16 cellular contexts compared by ENCODE assay signal in genomic region chr9:36188212-36188611, GRCh38. TPM values are rescaled to one million over a fixed set of nuclear protein-coding genes. Genes with fewer than 3 reads are reported as not detected.
DNase-seq lines count a peak whose midpoint lies in the region; ATAC-seq and TF ChIP-seq lines count a peak whose summit lies in the region.
"Had no signal": no experiment of that assay in that cellular context is flagged by ENCODE, and none has a peak within 500 bp of the region (broad histone marks: within the 10 kb centered on the region; RNA-seq: fewer than 3 reads in every experiment).

No MANE protein-coding gene starts in this region.

- no peak for TF ChIP-seq CTCF in activated CD8-positive, alpha-beta T cell treated with anti-CD3 and anti-CD28 coated beads for 36 hours (IDR thresholded peaks at IDR 0.05)
- no peak for TF ChIP-seq CTCF in endothelial cell (IDR thresholded peaks at IDR 0.05; ENCODE audit: unreplicated experiment)
- no peak for TF ChIP-seq CTCF in type B pancreatic cell (conservative IDR thresholded peaks at IDR 0.05)
- no peak for TF ChIP-seq CTCF in glutamatergic neuron (IDR thresholded peaks at IDR 0.05; ENCODE audit: partially characterized antibody, unreplicated experiment)

- H3K27ac Mint-ChIP-seq in activated CD8-positive, alpha-beta T cell treated with anti-CD3 and anti-CD28 coated beads, Interleukin-2, amount 10 ng/mL, durations not matched to agents 7 days and 5 days = peak overlapping the region; percentile 37
- H3K27ac Mint-ChIP-seq in activated CD8-positive, alpha-beta T cell treated with anti-CD3 and anti-CD28 coated beads for 36 hours = no peak overlapping the region
- peak overlapping the region; percentile 20 for H3K27ac Mint-ChIP-seq in endothelial cell (ENCODE audit: unreplicated experiment)
- H3K27ac Mint-ChIP-seq in natural killer cell treated with Interleukin-12 subunit alpha and Interleukin-12 subunit beta and Interleukin-15 and Interleukin-18, amount 100 ng/mL, for 72 hours = peak overlapping the region; percentile 53 to 96
- peak overlapping the region; percentile 6 for H3K27ac Mint-ChIP-seq in type B pancreatic cell
- H3K27ac Mint-ChIP-seq in glutamatergic neuron (ENCODE audit: unreplicated experiment) = no peak overlapping the region
- H3K27ac Mint-ChIP-seq: CD8-positive, alpha-beta T cell; GM23338 had no signal

- H3K4me3 Mint-ChIP-seq in activated CD8-positive, alpha-beta T cell treated with anti-CD3 and anti-CD28 coated beads, Interleukin-2, amount 10 ng/mL, durations not matched to agents 7 days and 5 days = no peak overlapping the region
- H3K4me3 Mint-ChIP-seq in activated CD8-positive, alpha-beta T cell treated with anti-CD3 and anti-CD28 coated beads for 36 hours = no peak overlapping the region
- H3K4me3 Mint-ChIP-seq in endothelial cell (ENCODE audit: unreplicated experiment) = no peak overlapping the region
- peak overlapping the region; percentile 9 for H3K4me3 Mint-ChIP-seq in natural killer cell treated with Interleukin-12 subunit alpha and Interleukin-12 subunit beta and Interleukin-15 and Interleukin-18, amount 100 ng/mL, for 72 hours
- no peak overlapping the region for H3K4me3 Mint-ChIP-seq in type B pancreatic cell
- no peak overlapping the region for H3K4me3 Mint-ChIP-seq in glutamatergic neuron (ENCODE audit: unreplicated experiment)
- H3K4me3 Mint-ChIP-seq: CD14-positive monocyte; CD8-positive, alpha-beta T cell; GM23338 had no signal

- no peak for ATAC-seq in activated CD8-positive, alpha-beta T cell treated with anti-CD3 and anti-CD28 coated beads, Interleukin-2, amount 10 ng/mL, durations not matched to agents 7 days and 5 days
- no peak for ATAC-seq in activated CD8-positive, alpha-beta T cell treated with anti-CD3 and anti-CD28 coated beads for 36 hours
- ATAC-seq in natural killer cell treated with Interleukin-12 subunit alpha and Interleukin-12 subunit beta and Interleukin-15 and Interleukin-18, amount 100 ng/mL, for 72 hours = no peak
- ATAC-seq: CD8-positive, alpha-beta T cell; GM23338 had no signal

- H3K27me3 Mint-ChIP-seq in activated CD8-positive, alpha-beta T cell treated with anti-CD3 and anti-CD28 coated beads, Interleukin-2, amount 10 ng/mL, durations not matched to agents 7 days and 5 days (ENCODE audit: low read depth) = peaks cover 8% of the 10 kb centered on the region
- H3K27me3 Mint-ChIP-seq in activated CD8-positive, alpha-beta T cell treated with anti-CD3 and anti-CD28 coated beads for 36 hours = no peaks in the 10 kb centered on the region
- H3K27me3 Mint-ChIP-seq in endothelial cell (ENCODE audit: unreplicated experiment) (peaks cover 21% of the 10 kb centered on the region), type B pancreatic cell (peaks cover 14% of the 10 kb centered on the region), glutamatergic neuron (ENCODE audit: unreplicated experiment) (peaks cover 3% of the 10 kb centered on the region)
- no peaks in the 10 kb centered on the region for H3K27me3 Mint-ChIP-seq in natural killer cell treated with Interleukin-12 subunit alpha and Interleukin-12 subunit beta and Interleukin-15 and Interleukin-18, amount 100 ng/mL, for 72 hours

- intact Hi-C loops in activated CD8-positive, alpha-beta T cell treated with anti-CD3 and anti-CD28 coated beads for 36 hours (cut with micrococcal nuclease) = no loop called here

- POLR2A ChIA-PET in activated CD8-positive, alpha-beta T cell treated with anti-CD3 and anti-CD28 coated beads, Interleukin-2, amount 10 ng/mL, durations not matched to agents 7 days and 5 days (lab: Charles Lee) = interaction anchor here (4.2 kb wide), 1 partner anchor 44 kb away, joined by 26 read pairs; no protein-coding TSS in a partner anchor
- POLR2A ChIA-PET in activated CD8-positive, alpha-beta T cell treated with anti-CD3 and anti-CD28 coated beads for 36 hours (lab: Charles Lee) = no interaction called here

- H3K9me3 Mint-ChIP-seq in activated CD8-positive, alpha-beta T cell treated with anti-CD3 and anti-CD28 coated beads, Interleukin-2, amount 10 ng/mL, durations not matched to agents 7 days and 5 days (ENCODE audit: insufficient read depth) = no peaks in the 10 kb centered on the region
- H3K9me3 Mint-ChIP-seq in activated CD8-positive, alpha-beta T cell treated with anti-CD3 and anti-CD28 coated beads for 36 hours = no peaks in the 10 kb centered on the region
- no peaks in the 10 kb centered on the region for H3K9me3 Mint-ChIP-seq in endothelial cell (ENCODE audit: unreplicated experiment)
- no peaks in the 10 kb centered on the region for H3K9me3 Mint-ChIP-seq in natural killer cell treated with Interleukin-12 subunit alpha and Interleukin-12 subunit beta and Interleukin-15 and Interleukin-18, amount 100 ng/mL, for 72 hours
- H3K9me3 Mint-ChIP-seq in type B pancreatic cell = no peaks in the 10 kb centered on the region
- no peaks in the 10 kb centered on the region for H3K9me3 Mint-ChIP-seq in glutamatergic neuron (ENCODE audit: unreplicated experiment)
- H3K9me3 Mint-ChIP-seq: CD8-positive, alpha-beta T cell; GM23338 had no signal

- CTCF ChIA-PET in activated CD8-positive, alpha-beta T cell treated with anti-CD3 and anti-CD28 coated beads, Interleukin-2, amount 10 ng/mL, durations not matched to agents 7 days and 5 days (lab: Charles Lee) = interaction anchor here (2.6 to 6.3 kb wide), 3 partner anchors 21 to 141 kb away, joined by 15 to 71 read pairs (median 25); partner anchors contain the start of gene CCIN
- CTCF ChIA-PET in activated CD8-positive, alpha-beta T cell treated with anti-CD3 and anti-CD28 coated beads for 36 hours (lab: Charles Lee) = interaction anchor here (0.9 to 1.7 kb wide), 2 partner anchors 22 to 85 kb away, joined by 3 to 10 read pairs; no protein-coding TSS in a partner anchor

- no peak for DNase-seq in activated CD8-positive, alpha-beta T cell treated with anti-CD3 and anti-CD28 coated beads, Interleukin-2, amount 10 ng/mL, durations not matched to agents 7 days and 5 days
- no peak for DNase-seq in activated CD8-positive, alpha-beta T cell treated with anti-CD3 and anti-CD28 coated beads for 36 hours
- DNase-seq in endothelial cell (ENCODE audit: low spot score) = no peak
- DNase-seq in natural killer cell treated with Interleukin-12 subunit alpha and Interleukin-12 subunit beta and Interleukin-15 and Interleukin-18, amount 100 ng/mL, for 72 hours (ENCODE audit: low spot score) = no peak
- DNase-seq in type B pancreatic cell (ENCODE audit: extremely low spot score, unreplicated experiment) = no peak
- DNase-seq in stimulated activated naive CD4-positive, alpha-beta T cell (lab: John Stamatoyannopoulos, UW) = no peak
- DNase-seq in glutamatergic neuron = no peak
- DNase-seq in SK-N-DZ (ENCODE audit: low spot score) = no peak
- DNase-seq: CD8-positive, alpha-beta T cell; GF-D8; H7 had no signal

- H3K4me1 Mint-ChIP-seq in activated CD8-positive, alpha-beta T cell treated with anti-CD3 and anti-CD28 coated beads, Interleukin-2, amount 10 ng/mL, durations not matched to agents 7 days and 5 days (ENCODE audit: low read depth) = peaks cover 32% of the 10 kb centered on the region
- peaks cover 20% of the 10 kb centered on the region for H3K4me1 Mint-ChIP-seq in activated CD8-positive, alpha-beta T cell treated with anti-CD3 and anti-CD28 coated beads for 36 hours (ENCODE audit: low read depth)
- peaks cover 33% of the 10 kb centered on the region for H3K4me1 Mint-ChIP-seq in endothelial cell (ENCODE audit: unreplicated experiment)
- peaks cover 40 to 48% of the 10 kb centered on the region in 2 donors for H3K4me1 Mint-ChIP-seq in natural killer cell treated with Interleukin-12 subunit alpha and Interleukin-12 subunit beta and Interleukin-15 and Interleukin-18, amount 100 ng/mL, for 72 hours (ENCODE audit: low read depth in 2 of 2)
- peaks cover 22% of the 10 kb centered on the region for H3K4me1 Mint-ChIP-seq in type B pancreatic cell (ENCODE audit: unreplicated experiment)
- peaks cover 16% of the 10 kb centered on the region for H3K4me1 Mint-ChIP-seq in glutamatergic neuron (ENCODE audit: low read depth, unreplicated experiment)

- H3K36me3 Mint-ChIP-seq in activated CD8-positive, alpha-beta T cell treated with anti-CD3 and anti-CD28 coated beads, Interleukin-2, amount 10 ng/mL, durations not matched to agents 7 days and 5 days (ENCODE audit: low read depth) = peaks cover 16% of the 10 kb centered on the region
- H3K36me3 Mint-ChIP-seq in activated CD8-positive, alpha-beta T cell treated with anti-CD3 and anti-CD28 coated beads for 36 hours (ENCODE audit: low read depth) = peaks cover 10% of the 10 kb centered on the region
- H3K36me3 Mint-ChIP-seq in endothelial cell (ENCODE audit: low read depth, unreplicated experiment) = no peaks in the 10 kb centered on the region
- peaks cover 7% of the 10 kb centered on the region for H3K36me3 Mint-ChIP-seq in natural killer cell treated with Interleukin-12 subunit alpha and Interleukin-12 subunit beta and Interleukin-15 and Interleukin-18, amount 100 ng/mL, for 72 hours
- H3K36me3 Mint-ChIP-seq in type B pancreatic cell = no peaks in the 10 kb centered on the region
- no peaks in the 10 kb centered on the region for H3K36me3 Mint-ChIP-seq in glutamatergic neuron (ENCODE audit: unreplicated experiment)
- H3K36me3 Mint-ChIP-seq: CD14-positive monocyte had no signal

RNA-seq across cellular contexts. Expression of gene CLTA, which starts 2.5 kb away (rescaled TPM):
- total RNA-seq in activated CD8-positive, alpha-beta T cell treated with anti-CD3 and anti-CD28 coated beads, Interleukin-2, amount 10 ng/mL, durations not matched to agents 7 days and 5 days = 100 to 1,000 TPM; 167 to 170 TPM
- 100 to 1,000 TPM; 116 to 119 TPM for total RNA-seq in activated CD8-positive, alpha-beta T cell treated with anti-CD3 and anti-CD28 coated beads for 36 hours
- total RNA-seq in endothelial cell (ENCODE audit: unreplicated experiment) = 330 TPM
- 100 to 1,000 TPM; 133 to 178 TPM for total RNA-seq in natural killer cell treated with Interleukin-12 subunit alpha and Interleukin-12 subunit beta and Interleukin-15 and Interleukin-18, amount 100 ng/mL, for 72 hours
- 220 and 233 TPM in 2 replicates for total RNA-seq in type B pancreatic cell (ENCODE audit: low replicate concordance)
- total RNA-seq in glutamatergic neuron (ENCODE audit: unreplicated experiment) = 164 TPM
- polyA plus RNA-seq in SK-N-DZ (2014; cell fraction: cytosol; rRNA removed) = 520 and 537 TPM in 2 replicates
- 198 and 245 TPM in 2 replicates for polyA plus RNA-seq in SK-N-DZ (2014; cell fraction: nucleus; rRNA removed)

RNA-seq across cellular contexts. Expression of gene CCIN, which starts 19.0 kb away (rescaled TPM):
- under 1 TPM; 0.13 to 0.32 TPM for total RNA-seq in activated CD8-positive, alpha-beta T cell treated with anti-CD3 and anti-CD28 coated beads, Interleukin-2, amount 10 ng/mL, durations not matched to agents 7 days and 5 days
- not detected for total RNA-seq in activated CD8-positive, alpha-beta T cell treated with anti-CD3 and anti-CD28 coated beads for 36 hours
- total RNA-seq in endothelial cell (ENCODE audit: unreplicated experiment) (not detected), type B pancreatic cell (ENCODE audit: low replicate concordance) (not detected in 2 replicates), glutamatergic neuron (ENCODE audit: unreplicated experiment) (0.22 TPM)
- under 1 TPM in 1 of 2 donors, not detected in 1; 0.19 TPM for total RNA-seq in natural killer cell treated with Interleukin-12 subunit alpha and Interleukin-12 subunit beta and Interleukin-15 and Interleukin-18, amount 100 ng/mL, for 72 hours
- 0.06 TPM in 1 of 2 replicates, not detected in the other for polyA plus RNA-seq in SK-N-DZ (2014; cell fraction: cytosol; rRNA removed)
- polyA plus RNA-seq in SK-N-DZ (2014; cell fraction: nucleus; rRNA removed) = 0.09 TPM in 1 of 2 replicates, not detected in the other
- total RNA-seq: A673, Caco-2, HT-29 had no signal
- polyA plus RNA-seq: GM23338 had no signal

RNA-seq across cellular contexts. Expression of gene GLIPR2, which starts 51.7 kb away (rescaled TPM):
- 10 to 100 TPM; 67.8 to 73.0 TPM for total RNA-seq in activated CD8-positive, alpha-beta T cell treated with anti-CD3 and anti-CD28 coated beads, Interleukin-2, amount 10 ng/mL, durations not matched to agents 7 days and 5 days
- total RNA-seq in activated CD8-positive, alpha-beta T cell treated with anti-CD3 and anti-CD28 coated beads for 36 hours = 10 to 100 TPM; 12.2 to 13.6 TPM
- total RNA-seq in endothelial cell (ENCODE audit: unreplicated experiment) (6.3 TPM), type B pancreatic cell (ENCODE audit: low replicate concordance) (4.6 and 17.8 TPM in 2 replicates), glutamatergic neuron (ENCODE audit: unreplicated experiment) (84.4 TPM)
- 10 to 100 TPM; 11.0 to 27.1 TPM for total RNA-seq in natural killer cell treated with Interleukin-12 subunit alpha and Interleukin-12 subunit beta and Interleukin-15 and Interleukin-18, amount 100 ng/mL, for 72 hours
- polyA plus RNA-seq in SK-N-DZ (2014; cell fraction: cytosol; rRNA removed) = 20.3 and 26.8 TPM in 2 replicates
- 8.6 and 12.2 TPM in 2 replicates for polyA plus RNA-seq in SK-N-DZ (2014; cell fraction: nucleus; rRNA removed)

Comparison
In these comparisons a context has a peak if more than half of its experiments do, and no peak if none do; other contexts are left out.
1. H3K27ac Mint-ChIP-seq: peak in activated CD8-positive, alpha-beta T cell treated with anti-CD3 and anti-CD28 coated beads, Interleukin-2, amount 10 ng/mL, durations not matched to agents 7 days and 5 days (single experiment), endothelial cell (single experiment), natural killer cell treated with Interleukin-12 subunit alpha and Interleukin-12 subunit beta and Interleukin-15 and Interleukin-18, amount 100 ng/mL, for 72 hours (2 of 2) and type B pancreatic cell (single experiment); none in activated CD8-positive, alpha-beta T cell treated with anti-CD3 and anti-CD28 coated beads for 36 hours (single experiment) and glutamatergic neuron (single experiment).